ENCODE assay signal across 8 cellular contexts in genomic region chr1:33099290-33100118, GRCh38. TPM values are rescaled to one million over a fixed set of nuclear protein-coding genes. Genes with fewer than 3 reads are reported as not detected.
A peak's percentile ranks its signal among the peaks of the same experiment; 100 is the strongest.
DNase-seq lines count a peak whose midpoint lies in the region; ATAC-seq, FAIRE-seq and TF ChIP-seq lines count a peak whose summit lies in the region.

No MANE protein-coding gene starts in this region.

- H3K4me3 ChIP-seq in GM06990 (replicated peaks; ENCODE audit: low read depth, low read length), result no peak overlapping the region
- H3K4me3 ChIP-seq in SJSA1, result no peak overlapping the region
- H3K4me3 ChIP-seq in kidney epithelial cell (ENCODE audit: low read depth, low read length), result no peak overlapping the region

- peaks cover 59% of the 10 kb centered on the region for H3K4me1 ChIP-seq in SJSA1 (replicated peaks)

- peaks cover 2% of the 10 kb centered on the region for H3K36me3 Mint-ChIP-seq in activated naive CD4-positive, alpha-beta T cell treated with anti-CD3 and anti-CD28 coated beads for 36 hours (ENCODE audit: low read depth)

- peak overlapping the region; percentile 94 for H3K27ac ChIP-seq in SJSA1

- H3K9me3 ChIP-seq in SJSA1 (replicated peaks), result no peaks in the 10 kb centered on the region

- FAIRE-seq in frontal cortex (lab: Jason Lieb, UNC), result no peak

- H3K4me3 Mint-ChIP-seq in activated naive CD4-positive, alpha-beta T cell treated with anti-CD3 and anti-CD28 coated beads for 36 hours, result peak overlapping the region; percentile 36

- no peaks in the 10 kb centered on the region for H3K36me3 ChIP-seq in GM06990 (ENCODE audit: control insufficient read depth, insufficient read depth, low read length)
- H3K36me3 ChIP-seq in SJSA1, result peaks cover 12% of the 10 kb centered on the region; the same call in 1 of the 2 replicates
- H3K36me3 ChIP-seq in kidney epithelial cell (ENCODE audit: control insufficient read depth, insufficient read depth, low read length), result no peaks in the 10 kb centered on the region

- H3K27ac Mint-ChIP-seq in activated naive CD4-positive, alpha-beta T cell treated with anti-CD3 and anti-CD28 coated beads for 36 hours, result peak overlapping the region; percentile 77

- DNase-seq in GM06990 (ENCODE audit: extremely low read depth, insufficient read length) (peak; percentile 40), SJSA1 (ENCODE audit: low read depth in 1 of 2, low spot score in 2 of 2) (peak; percentile 100), kidney epithelial cell (ENCODE audit: low read depth) (peak; percentile 100), frontal cortex (ENCODE audit: low spot score in 2 of 2) (no peak)
- DNase-seq in activated naive CD4-positive, alpha-beta T cell treated with anti-CD3 and anti-CD28 coated beads for 36 hours, result peak; percentile 90
- peak; percentile 45 for DNase-seq in stimulated activated CD8-positive, alpha-beta memory T cell treated with anti-CD3 and anti-CD28 coated beads, Interleukin-4, amount 100 ng/mL, for 24 hours (ENCODE audit: low read depth)

- H3K4me1 Mint-ChIP-seq in activated naive CD4-positive, alpha-beta T cell treated with anti-CD3 and anti-CD28 coated beads for 36 hours (ENCODE audit: low read depth), result peaks cover 28% of the 10 kb centered on the region

- H3K27me3 Mint-ChIP-seq in activated naive CD4-positive, alpha-beta T cell treated with anti-CD3 and anti-CD28 coated beads for 36 hours (ENCODE audit: low read depth), result no peaks in the 10 kb centered on the region

- no peaks in the 10 kb centered on the region for H3K27me3 ChIP-seq in GM06990 (replicated peaks; ENCODE audit: control insufficient read depth, insufficient read depth, low read length)
- no peaks in the 10 kb centered on the region for H3K27me3 ChIP-seq in SJSA1 (replicated peaks)
- H3K27me3 ChIP-seq in kidney epithelial cell (ENCODE audit: control insufficient read depth, insufficient read depth, low read length), result no peaks in the 10 kb centered on the region

- intact Hi-C loops in activated naive CD4-positive, alpha-beta T cell treated with anti-CD3 and anti-CD28 coated beads for 36 hours (cut with micrococcal nuclease), result loop anchor here (1.0 to 5.0 kb wide), 2 partner anchors 28 to 373 kb away; partner anchors contain the start of gene ZSCAN20

- ATAC-seq in HG02981 (IDR thresholded peaks at IDR 0.05; ENCODE audit: unreplicated experiment) (peak; percentile 94), HG03439 (IDR thresholded peaks at IDR 0.05; ENCODE audit: unreplicated experiment) (no peak)

- peak; percentile 18 for TF ChIP-seq CTCF in GM06990 (IDR thresholded peaks at IDR 0.05; ENCODE audit: insufficient read depth, low read length, poor library complexity, severe bottlenecking)
- peak; percentile 61 for TF ChIP-seq CTCF in kidney epithelial cell (IDR thresholded peaks at IDR 0.05; ENCODE audit: insufficient read depth, low read length, poor library complexity, severe bottlenecking)

- no peaks in the 10 kb centered on the region for H3K9me3 Mint-ChIP-seq in activated naive CD4-positive, alpha-beta T cell treated with anti-CD3 and anti-CD28 coated beads for 36 hours

- CTCF ChIA-PET in activated naive CD4-positive, alpha-beta T cell treated with anti-CD3 and anti-CD28 coated beads for 36 hours (lab: Charles Lee), result interaction anchor here (0.6 to 2.0 kb wide), 3 partner anchors 11 to 28 kb away, joined by 3 to 5 read pairs (median 4); no protein-coding TSS in a partner anchor

RNA-seq across cellular contexts. Expression of gene AZIN2, which starts 18.6 kb away (rescaled TPM):
- total RNA-seq in SJSA1 (2014; rRNA removed; shearing (Covaris generic)), result 3.0 and 9.7 TPM in 2 replicates
- total RNA-seq in activated naive CD4-positive, alpha-beta T cell treated with anti-CD3 and anti-CD28 coated beads for 36 hours, result 1 to 10 TPM; 1.5 to 1.6 TPM
- 2.8 and 4.0 TPM in 2 replicates for total RNA-seq in kidney epithelial cell
- total RNA-seq in frontal cortex, result 11.8 TPM

Comparison
In these comparisons a context has a peak if more than half of its experiments do, and no peak if none do; other contexts are left out.
1. DNase-seq: peak in GM06990 (single experiment), SJSA1 (2 of 2), activated naive CD4-positive, alpha-beta T cell treated with anti-CD3 and anti-CD28 coated beads for 36 hours (single experiment), kidney epithelial cell (single experiment) and stimulated activated CD8-positive, alpha-beta memory T cell treated with anti-CD3 and anti-CD28 coated beads, Interleukin-4, amount 100 ng/mL, for 24 hours (single experiment); none in frontal cortex (0 of 2).